In genomic region chr2:10002681-10003080, GRCh38 we compare ENCODE assay signal across 2 cellular contexts.
TF ChIP-seq lines count a peak whose summit lies in the region.

No MANE protein-coding gene starts in this region.

TF ChIP-seq in SK-N-SH, 30 proteins besides CTCF, POLR2A, EP300 and RAD21 (continued from another document):
- no peak for TF ChIP-seq TCF12 (IDR thresholded peaks at IDR 0.05)
- no peak for TF ChIP-seq SMC3 (IDR thresholded peaks at IDR 0.05; ENCODE audit: low read depth, low read length)
- TF ChIP-seq JUND (IDR thresholded peaks at IDR 0.05), result no peak
- TF ChIP-seq TAF1 (IDR thresholded peaks at IDR 0.05; ENCODE audit: borderline replicate concordance, low read depth, low read length), result no peak
- TF ChIP-seq RCOR1 (IDR thresholded peaks at IDR 0.05; ENCODE audit: low read length), result no peak
- no peak for TF ChIP-seq GATA2 (CRISPR knock-in tag; IDR thresholded peaks at IDR 0.05)
- no peak for TF ChIP-seq NFIC (IDR thresholded peaks at IDR 0.05; ENCODE audit: borderline replicate concordance)
- no peak for TF ChIP-seq EZH2phosphoT487 (IDR thresholded peaks at IDR 0.05; ENCODE audit: borderline replicate concordance, low read depth)
- TF ChIP-seq RXRA (IDR thresholded peaks at IDR 0.05; ENCODE audit: borderline replicate concordance, low read depth), result no peak
- TF ChIP-seq REST (IDR thresholded peaks at IDR 0.05; ENCODE audit: low read depth, low read length), result no peak
- no peak for TF ChIP-seq MXI1 (IDR thresholded peaks at IDR 0.05; ENCODE audit: low read depth, low read length)
- TF ChIP-seq ELF1 (IDR thresholded peaks at IDR 0.05), result no peak

TF ChIP-seq in SK-N-SH treated with all-trans-retinoic acid at 6 μM for 48 hours, 23 proteins besides CTCF, POLR2A, EP300 and RAD21 (continued from another document):
- TF ChIP-seq TSHZ2 (CRISPR knock-in tag; IDR thresholded peaks at IDR 0.05) (no peak), CREB5 (CRISPR knock-in tag; IDR thresholded peaks at IDR 0.05; ENCODE audit: low read depth) (no peak)
